Comparison of ENCODE assay signal across 8 cellular contexts in genomic region chr17:49315551-49315951, GRCh38. TPM values are rescaled to one million over a fixed set of nuclear protein-coding genes. Genes with fewer than 3 reads are reported as not detected.
DNase-seq lines count a peak whose midpoint lies in the region; ATAC-seq and TF ChIP-seq lines count a peak whose summit lies in the region.

No MANE protein-coding gene starts in this region.

- DNase-seq in DMS153 treated with DMSO at 0.1 percent for 48 hours (lab: John Stamatoyannopoulos, UW; ENCODE audit: unreplicated experiment) (peak; percentile 78), NCI-H510A (lab: John Stamatoyannopoulos, UW) (peak; percentile 85), chondrocyte (ENCODE audit: low spot score) (no peak)
- peak; percentile 89 for DNase-seq in activated CD4-positive, alpha-beta T cell treated with anti-CD3 and anti-CD28 coated beads for 36 hours
- peak; percentile 74 for DNase-seq in stimulated activated CD4-positive, alpha-beta T cell treated with anti-CD3 and anti-CD28 coated beads, Interleukin-2, amount 100 ng/mL, for 4 hours (ENCODE audit: low read depth)

- no peak overlapping the region for H3K4me3 Mint-ChIP-seq in activated CD4-positive, alpha-beta T cell treated with anti-CD3 and anti-CD28 coated beads for 36 hours
- peak overlapping the region; percentile 8 for H3K4me3 Mint-ChIP-seq in chondrocyte (ENCODE audit: unreplicated experiment)

- peak; percentile 93 for TF ChIP-seq CTCF in chondrocyte (IDR thresholded peaks at IDR 0.05)

- H3K27ac Mint-ChIP-seq in activated CD4-positive, alpha-beta T cell treated with anti-CD3 and anti-CD28 coated beads for 36 hours, result no peak overlapping the region
- H3K27ac Mint-ChIP-seq in chondrocyte (ENCODE audit: unreplicated experiment), result peak overlapping the region; percentile 17

- H3K27ac ChIP-seq in layer of hippocampus (ENCODE audit: low read depth, low read length), result peak overlapping the region; percentile 22

- ATAC-seq in HG02798 (IDR thresholded peaks at IDR 0.05; ENCODE audit: poor library complexity, unreplicated experiment) (peak; percentile 68), GM21723 (IDR thresholded peaks at IDR 0.05; ENCODE audit: unreplicated experiment) (no peak)
- peak; percentile 100 for ATAC-seq in activated CD4-positive, alpha-beta T cell treated with anti-CD3 and anti-CD28 coated beads for 36 hours

- peaks cover 4% of the 10 kb centered on the region for H3K36me3 Mint-ChIP-seq in activated CD4-positive, alpha-beta T cell treated with anti-CD3 and anti-CD28 coated beads for 36 hours (ENCODE audit: low read depth)
- H3K36me3 Mint-ChIP-seq in chondrocyte (ENCODE audit: low read depth), result peaks cover 9% of the 10 kb centered on the region

- H3K4me1 Mint-ChIP-seq in activated CD4-positive, alpha-beta T cell treated with anti-CD3 and anti-CD28 coated beads for 36 hours, result peaks cover 24% of the 10 kb centered on the region
- peaks cover 16% of the 10 kb centered on the region for H3K4me1 Mint-ChIP-seq in chondrocyte (ENCODE audit: low read depth)

- intact Hi-C loops in activated CD4-positive, alpha-beta T cell treated with anti-CD3 and anti-CD28 coated beads for 36 hours (cut with DNase I, micrococcal nuclease), result loop anchor here (1.0 to 2.0 kb wide), 6 partner anchors 27 to 241 kb away; partner anchors contain the start of gene ZNF652 (in 1 of the 2)

- H3K9me3 Mint-ChIP-seq in activated CD4-positive, alpha-beta T cell treated with anti-CD3 and anti-CD28 coated beads for 36 hours (ENCODE audit: low read depth), result no peaks in the 10 kb centered on the region
- H3K9me3 Mint-ChIP-seq in chondrocyte (ENCODE audit: low read depth), result no peaks in the 10 kb centered on the region

- no peaks in the 10 kb centered on the region for H3K27me3 ChIP-seq in layer of hippocampus (ENCODE audit: control insufficient read depth, insufficient read depth, low read length)

- CTCF ChIA-PET in activated CD4-positive, alpha-beta T cell treated with anti-CD3 and anti-CD28 coated beads for 36 hours (lab: Charles Lee), result interaction anchor here (0.7 to 6.4 kb wide), 26 partner anchors 8 to 382 kb away, joined by 3 to 116 read pairs (median 5); partner anchors contain the start of genes PHB1 and ZNF652

- no peaks in the 10 kb centered on the region for H3K27me3 Mint-ChIP-seq in activated CD4-positive, alpha-beta T cell treated with anti-CD3 and anti-CD28 coated beads for 36 hours
- no peaks in the 10 kb centered on the region for H3K27me3 Mint-ChIP-seq in chondrocyte (ENCODE audit: low read depth)

- POLR2A ChIA-PET in activated CD4-positive, alpha-beta T cell treated with anti-CD3 and anti-CD28 coated beads for 36 hours (lab: Charles Lee), result interaction anchor here (0.6 kb wide), 1 partner anchor 50 kb away, joined by 3 read pairs; no protein-coding TSS in a partner anchor

RNA-seq across cellular contexts. Expression of gene ZNF652, which starts 46.5 kb away (rescaled TPM):
- total RNA-seq in activated CD4-positive, alpha-beta T cell treated with anti-CD3 and anti-CD28 coated beads for 36 hours, result 1 to 10 TPM; 5.2 to 7.0 TPM
- total RNA-seq in chondrocyte, result 45.0 to 59.3 TPM (median 48.0 TPM) in 3 replicates
